In the genomic region with DNA sequence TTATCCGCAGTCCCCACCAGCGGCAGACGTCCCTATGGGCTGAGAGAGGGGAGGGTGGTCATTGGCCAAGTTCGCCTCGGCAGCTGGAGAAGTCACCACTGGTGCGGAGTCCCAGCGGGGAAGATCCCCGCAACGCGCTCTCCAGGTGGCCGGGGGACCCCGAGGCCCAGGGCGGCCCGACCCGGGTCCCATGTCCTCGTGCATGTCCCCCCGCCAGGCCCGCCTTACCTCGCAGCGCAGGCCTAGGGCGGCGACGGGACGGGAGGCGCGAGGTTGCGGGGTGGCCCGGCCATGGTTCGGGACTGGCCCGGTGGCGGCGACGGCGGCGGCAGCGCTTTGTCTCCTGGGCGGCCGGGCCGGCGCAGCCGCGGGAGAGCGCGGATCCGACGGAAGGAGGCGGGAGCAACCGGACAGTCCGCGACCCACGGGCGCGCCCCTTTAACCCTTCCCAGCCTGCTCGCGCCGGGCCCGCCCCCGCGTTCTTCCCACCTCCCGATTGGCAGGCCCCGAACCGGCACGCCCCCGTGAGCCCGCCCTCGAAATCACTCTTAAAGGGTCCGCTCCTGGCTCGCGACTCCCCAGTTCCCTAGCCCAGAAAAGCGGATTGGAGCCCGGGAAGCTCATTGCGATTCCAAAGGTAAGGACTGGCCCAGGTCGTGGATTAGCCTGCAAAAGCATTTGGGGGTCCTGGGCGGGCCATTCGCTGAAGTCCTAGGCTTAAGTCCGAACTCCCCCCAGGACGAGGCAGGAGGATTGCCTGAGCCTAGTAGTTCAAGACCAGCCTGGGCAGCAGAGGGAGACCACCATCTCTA, we compare ENCODE assay signal across 8 cellular contexts. TPM values are rescaled to one million over a fixed set of nuclear protein-coding genes. Genes with fewer than 3 reads are reported as not detected.
DNase-seq lines count a peak whose midpoint lies in the region; ATAC-seq and TF ChIP-seq lines count a peak whose summit lies in the region.

A gene with protein sequence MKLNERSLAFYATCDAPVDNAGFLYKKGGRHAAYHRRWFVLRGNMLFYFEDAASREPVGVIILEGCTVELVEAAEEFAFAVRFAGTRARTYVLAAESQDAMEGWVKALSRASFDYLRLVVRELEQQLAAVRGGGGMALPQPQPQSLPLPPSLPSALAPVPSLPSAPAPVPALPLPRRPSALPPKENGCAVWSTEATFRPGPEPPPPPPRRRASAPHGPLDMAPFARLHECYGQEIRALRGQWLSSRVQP (minus strand): TSS at position 412 of the 812 bp plus-strand sequence. CDS start 5,668 bp downstream, outside the sequence.

- no peak for TF ChIP-seq CTCF in adrenal gland (IDR thresholded peaks at IDR 0.05)
- TF ChIP-seq CTCF in heart right ventricle (IDR thresholded peaks at IDR 0.05) = peak in 4 of 9 donors; percentile 6 to 31 (median 19)
- TF ChIP-seq CTCF in transverse colon (IDR thresholded peaks at IDR 0.05) = no peak

- intact Hi-C loops in adrenal gland (cut with DNase I) (no loop called here), heart right ventricle (cut with DNase I) (no loop called here), transverse colon (cut with DNase I; ENCODE audit: low total_unique reads) (no loop called here)

- H3K4me3 ChIP-seq in adrenal gland = peak within 1 kb of the TSS; percentile 73 to 100 (median 90)
- peak within 1 kb of the TSS; percentile 65 to 97 (median 88) for H3K4me3 ChIP-seq in heart right ventricle
- H3K4me3 ChIP-seq in transverse colon = peak within 1 kb of the TSS; percentile 71 to 97 (median 84)

- peaks cover 16 to 20% of the 10 kb centered on the region in 2 donors for H3K4me1 ChIP-seq in adrenal gland (replicated peaks in 1 of 2)
- peaks cover 0 to 44% (median 31%) of the 10 kb centered on the region in 9 donors for H3K4me1 ChIP-seq in heart right ventricle
- peaks cover 7 to 24% (median 20%) of the 10 kb centered on the region in 4 donors for H3K4me1 ChIP-seq in transverse colon

- no peaks in the 10 kb centered on the region for H3K36me3 ChIP-seq in adrenal gland (replicated peaks in 1 of 2)
- H3K36me3 ChIP-seq in heart right ventricle = peaks cover 0 to 24% (median 0%) of the 10 kb centered on the region in 9 donors
- peaks cover 0 to 3% (median 0%) of the 10 kb centered on the region in 4 donors for H3K36me3 ChIP-seq in transverse colon

- peak; percentile 32 to 83 for TF ChIP-seq POLR2A in adrenal gland (IDR thresholded peaks at IDR 0.05)
- TF ChIP-seq POLR2A in transverse colon (IDR thresholded peaks at IDR 0.05) = peak; percentile 51

- H3K27ac ChIP-seq in adrenal gland = peak within 1 kb of the TSS; percentile 22 to 74 (median 51)
- H3K27ac ChIP-seq in heart right ventricle = peak within 1 kb of the TSS in 9 of 10 donors; percentile 83 to 91 (median 88)
- H3K27ac ChIP-seq in transverse colon = peak within 1 kb of the TSS; percentile 77 to 89 (median 82)

- H3K27me3 ChIP-seq in adrenal gland = no peaks in the 10 kb centered on the region
- no peaks in the 10 kb centered on the region for H3K27me3 ChIP-seq in heart right ventricle
- no peaks in the 10 kb centered on the region for H3K27me3 ChIP-seq in transverse colon

- DNase-seq in GM04504 (ENCODE audit: low read depth) = peak; percentile 72
- DNase-seq in NCI-H1092 (lab: John Stamatoyannopoulos, UW) = peak; percentile 55
- peak; percentile 54 for DNase-seq in T follicular helper cell (ENCODE audit: low read depth)
- peak; percentile 93 to 97 (median 96) for DNase-seq in adrenal gland
- peak; percentile 96 for DNase-seq in heart right ventricle
- DNase-seq in pons (ENCODE audit: low spot score) = peak; percentile 81
- peak; percentile 96 for DNase-seq in transverse colon

- in situ Hi-C loops in transverse colon (cut with MboI; ENCODE audit: low pct_ligation_motif_present in 1 of 4, low pct_unique_long_range_greater_than_20kb in 1 of 4, low sequenced_read_pairs in 3 of 4) = no loop called here

- 0 to 1% (median 1%) methylated on average over 12 to 77 of the region's 77 CpGs; no CpG with 5 or more reads in 1 of the 4 donors for WGBS in adrenal gland, 4 donors
- 0 to 1% methylated on average over 65 to 77 of the region's 77 CpGs for WGBS in heart right ventricle, 2 donors
- WGBS in transverse colon (ENCODE audit: low coverage in 1 of 2), 2 donors = 0% methylated on average over 42 of the region's 77 CpGs; no CpG with 5 or more reads in 1 of the 2 donors

- ATAC-seq in HG02588 (IDR thresholded peaks at IDR 0.05; ENCODE audit: unreplicated experiment) = peak; percentile 90
- peak; percentile 94 to 98 (median 96) for ATAC-seq in heart right ventricle

- TF ChIP-seq EP300 in transverse colon (IDR thresholded peaks at IDR 0.05; ENCODE audit: low read depth) = no peak

- H3K9me3 ChIP-seq in adrenal gland (replicated peaks in 1 of 3) (no peaks in the 10 kb centered on the region), heart right ventricle (no peaks in the 10 kb centered on the region), transverse colon (no peaks in the 10 kb centered on the region)

RNA-seq across cellular contexts. Expression of the gene that starts here (rescaled TPM):
- total RNA-seq in adrenal gland (10 to 100 TPM; 18.0 to 37.4 (median 21.5) TPM), heart right ventricle (10 to 100 TPM; 11.9 to 41.6 (median 18.6) TPM), transverse colon (10 to 100 TPM; 22.4 to 34.8 (median 28.1) TPM)
- polyA plus RNA-seq in adrenal gland (10 to 100 TPM in 2 of 3 donors, 1 to 10 TPM in 1; 3.6 to 25.4 (median 11.0) TPM), heart right ventricle (10 to 100 TPM; 16.9 to 24.1 TPM)

Comparison
In these comparisons a context has a peak if more than half of its experiments do, and no peak if none do; other contexts are left out.
1. Peak in every context shown above with its lines: DNase-seq, ATAC-seq, H3K4me3 ChIP-seq and H3K27ac ChIP-seq.